In the genomic region with DNA sequence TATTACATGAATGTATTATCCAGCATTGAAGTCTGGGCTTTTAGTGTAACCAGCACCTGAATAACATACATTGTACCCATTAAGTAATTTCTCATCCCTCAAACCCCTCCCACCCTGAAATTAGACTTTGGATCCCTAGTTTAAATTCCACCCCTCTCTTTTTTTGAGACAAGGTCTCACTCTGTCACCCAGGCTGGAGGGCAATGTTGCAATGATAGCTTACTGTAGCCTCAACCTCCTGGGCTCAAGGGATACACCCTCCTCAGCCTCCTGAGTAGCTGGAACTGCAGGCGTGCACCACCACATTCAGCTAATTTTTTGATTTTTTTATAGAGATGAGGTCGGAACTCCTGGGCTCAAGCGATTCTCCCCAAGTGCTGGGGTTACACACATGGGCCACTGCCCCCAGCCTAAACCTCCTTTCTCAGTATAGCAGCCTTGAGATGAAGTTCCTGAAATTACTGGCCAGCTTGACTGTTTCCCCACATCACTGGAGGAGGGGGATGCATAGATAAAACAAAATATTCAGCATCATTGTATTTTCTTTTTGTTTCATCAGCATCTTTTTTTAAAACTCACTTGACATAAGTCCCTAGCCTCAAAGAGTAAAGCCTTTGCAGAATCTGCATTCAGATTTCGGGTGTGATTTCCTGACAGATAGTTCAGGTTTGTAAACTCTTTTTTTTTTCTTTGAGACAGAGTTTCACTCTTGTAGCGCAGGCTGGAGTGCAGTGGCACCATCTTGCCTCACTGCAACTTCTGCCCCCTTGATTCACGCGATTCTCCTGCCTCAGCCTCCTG, we compare ENCODE assay signal across 25 cellular contexts. TPM values are rescaled to one million over a fixed set of nuclear protein-coding genes. Genes with fewer than 3 reads are reported as not detected.
DNase-seq lines count a peak whose midpoint lies in the region; ATAC-seq lines count a peak whose summit lies in the region.
"Had no signal": no experiment of that assay in that cellular context is flagged by ENCODE, and none has a peak within 500 bp of the region (broad histone marks: within the 10 kb centered on the region; RNA-seq: fewer than 3 reads in every experiment).

No MANE protein-coding gene starts in this region.

- peak; percentile 42 for ATAC-seq in activated CD4-positive, alpha-beta T cell treated with anti-CD3 and anti-CD28 coated beads for 36 hours
- ATAC-seq in left lobe of liver: peak; percentile 24
- ATAC-seq: Right ventricle myocardium inferior had no signal

- H3K27me3 Mint-ChIP-seq in activated CD4-positive, alpha-beta T cell treated with anti-CD3 and anti-CD28 coated beads for 36 hours: no peaks in the 10 kb centered on the region
- no peaks in the 10 kb centered on the region for H3K27me3 Mint-ChIP-seq in activated CD4-positive, alpha-beta memory T cell treated with anti-CD3 and anti-CD28 coated beads for 36 hours

- POLR2A ChIA-PET in activated CD4-positive, alpha-beta T cell treated with anti-CD3 and anti-CD28 coated beads for 36 hours (lab: Charles Lee): no interaction called here
- POLR2A ChIA-PET in activated CD4-positive, alpha-beta memory T cell treated with anti-CD3 and anti-CD28 coated beads for 36 hours (lab: Charles Lee): no interaction called here

- no peak for DNase-seq in activated CD4-positive, alpha-beta T cell treated with anti-CD3 and anti-CD28 coated beads for 36 hours
- DNase-seq in activated CD4-positive, alpha-beta T cell treated with anti-CD3 and anti-CD28 coated beads, Interleukin-2, amount 50 U/mL, for 4 hours: no peak
- no peak for DNase-seq in activated CD4-positive, alpha-beta memory T cell treated with anti-CD3 and anti-CD28 coated beads for 36 hours
- DNase-seq in left lobe of liver (ENCODE audit: low spot score) (no peak), substantia nigra (lab: John Stamatoyannopoulos, UW) (no peak), nucleus accumbens (lab: John Stamatoyannopoulos, UW) (no peak), NCI-H524 (lab: John Stamatoyannopoulos, UW) (no peak)
- DNase-seq: ACHN; Calu3; DMS79 treated with DMSO at 0.1 percent for 48 hours; GF-D8; GOT3; HFFc6; Kasumi-1; MV-4-11; NCI-H1105 treated with DMSO at 0.1 percent for 48 hours; NCI-H2029; NCI-H446; NCI-H526; NCI-H82; NK-92 treated with Interleukin-12 subunit alpha and Interleukin-12 subunit beta, amount 100 ng/mL, for 24 hours; PC-9; SJCRH30 had no signal

- peak overlapping the region; percentile 7 for H3K27ac ChIP-seq in substantia nigra (ENCODE audit: low read depth, low read length, poor library complexity, severe bottlenecking)
- H3K27ac ChIP-seq: 22Rv1, PC-9, SJCRH30 had no signal

- intact Hi-C loops in activated CD4-positive, alpha-beta T cell treated with anti-CD3 and anti-CD28 coated beads for 36 hours (cut with DNase I, micrococcal nuclease): no loop called here
- intact Hi-C loops in activated CD4-positive, alpha-beta memory T cell treated with anti-CD3 and anti-CD28 coated beads for 36 hours (cut with micrococcal nuclease): no loop called here

- no peak overlapping the region for H3K27ac Mint-ChIP-seq in activated CD4-positive, alpha-beta T cell treated with anti-CD3 and anti-CD28 coated beads for 36 hours
- H3K27ac Mint-ChIP-seq in activated CD4-positive, alpha-beta memory T cell treated with anti-CD3 and anti-CD28 coated beads for 36 hours: peak overlapping the region; percentile 33
- H3K27ac Mint-ChIP-seq: HFFc6 had no signal

- peaks cover 30% of the 10 kb centered on the region for H3K36me3 Mint-ChIP-seq in activated CD4-positive, alpha-beta T cell treated with anti-CD3 and anti-CD28 coated beads for 36 hours (ENCODE audit: low read depth)
- peaks cover 8% of the 10 kb centered on the region for H3K36me3 Mint-ChIP-seq in activated CD4-positive, alpha-beta memory T cell treated with anti-CD3 and anti-CD28 coated beads for 36 hours

- CTCF ChIA-PET in activated CD4-positive, alpha-beta T cell treated with anti-CD3 and anti-CD28 coated beads for 36 hours (lab: Charles Lee): interaction anchor here (1.0 kb wide), 1 partner anchor 25 kb away, joined by 4 read pairs; no protein-coding TSS in a partner anchor
- CTCF ChIA-PET in activated CD4-positive, alpha-beta memory T cell treated with anti-CD3 and anti-CD28 coated beads for 36 hours (lab: Charles Lee): interaction anchor here (0.5 to 1.1 kb wide), 4 partner anchors 12 to 303 kb away, joined by 3 to 4 read pairs (median 3); no protein-coding TSS in a partner anchor

- H3K4me1 Mint-ChIP-seq in activated CD4-positive, alpha-beta T cell treated with anti-CD3 and anti-CD28 coated beads for 36 hours: peaks cover 57% of the 10 kb centered on the region
- peaks cover 56% of the 10 kb centered on the region for H3K4me1 Mint-ChIP-seq in activated CD4-positive, alpha-beta memory T cell treated with anti-CD3 and anti-CD28 coated beads for 36 hours (ENCODE audit: low read depth)

- no peaks in the 10 kb centered on the region for H3K9me3 Mint-ChIP-seq in activated CD4-positive, alpha-beta T cell treated with anti-CD3 and anti-CD28 coated beads for 36 hours (ENCODE audit: low read depth)
- no peaks in the 10 kb centered on the region for H3K9me3 Mint-ChIP-seq in activated CD4-positive, alpha-beta memory T cell treated with anti-CD3 and anti-CD28 coated beads for 36 hours
- H3K9me3 Mint-ChIP-seq: HFFc6 had no signal

- no peak overlapping the region for H3K4me3 Mint-ChIP-seq in activated CD4-positive, alpha-beta T cell treated with anti-CD3 and anti-CD28 coated beads for 36 hours
- H3K4me3 Mint-ChIP-seq in activated CD4-positive, alpha-beta memory T cell treated with anti-CD3 and anti-CD28 coated beads for 36 hours: no peak overlapping the region
- H3K4me3 Mint-ChIP-seq: HFFc6 had no signal

RNA-seq across cellular contexts. Expression of a gene that starts 7.0 kb away (rescaled TPM):
- total RNA-seq in activated CD4-positive, alpha-beta T cell treated with anti-CD3 and anti-CD28 coated beads for 36 hours: 100 to 1,000 TPM; 129 to 134 TPM
- total RNA-seq in activated CD4-positive, alpha-beta memory T cell treated with anti-CD3 and anti-CD28 coated beads for 36 hours: 100 to 1,000 TPM; 137 to 145 TPM
- total RNA-seq in left lobe of liver: 79.1 TPM

RNA-seq across cellular contexts. Expression of a gene that starts 16.4 kb away (rescaled TPM):
- total RNA-seq in activated CD4-positive, alpha-beta T cell treated with anti-CD3 and anti-CD28 coated beads for 36 hours: 1,000 to 10,000 TPM; 2,097 to 2,202 TPM
- total RNA-seq in activated CD4-positive, alpha-beta memory T cell treated with anti-CD3 and anti-CD28 coated beads for 36 hours: 1,000 to 10,000 TPM; 1,833 TPM
- total RNA-seq in left lobe of liver: 449 TPM

RNA-seq across cellular contexts. Expression of a gene that starts 43.6 kb away (rescaled TPM):
- total RNA-seq in activated CD4-positive, alpha-beta T cell treated with anti-CD3 and anti-CD28 coated beads for 36 hours: 10 to 100 TPM; 22.2 to 23.8 TPM
- total RNA-seq in activated CD4-positive, alpha-beta memory T cell treated with anti-CD3 and anti-CD28 coated beads for 36 hours: 10 to 100 TPM; 24.0 to 24.4 TPM
- 34.8 TPM for total RNA-seq in left lobe of liver
